1 cellular context compared by ENCODE assay signal in the genomic region with DNA sequence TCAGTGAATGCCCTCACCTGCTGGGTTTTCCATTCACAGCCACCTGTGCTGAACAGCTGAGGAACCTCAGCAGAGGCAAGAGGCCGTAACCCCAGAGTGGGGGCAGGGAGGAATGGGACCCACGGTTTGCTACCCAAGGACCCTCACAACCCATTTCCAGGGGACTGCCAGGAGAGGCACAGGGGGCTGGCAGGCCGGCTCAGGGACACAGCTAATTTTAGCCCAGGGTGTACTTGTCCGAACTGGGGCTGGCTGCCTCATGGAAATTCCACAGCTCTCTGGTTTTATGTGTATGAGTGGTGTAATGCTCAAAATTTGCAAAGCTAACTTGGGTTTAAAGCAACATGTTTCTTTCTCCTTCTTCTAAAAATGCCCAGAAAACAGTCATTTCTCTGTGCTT.
TF ChIP-seq lines count a peak whose summit lies in the region.

No MANE protein-coding gene starts in this region.

TF ChIP-seq in HepG2, 621 proteins besides CTCF, POLR2A, EP300 and RAD21 (continued from another document):
- TF ChIP-seq, protein P1, sequence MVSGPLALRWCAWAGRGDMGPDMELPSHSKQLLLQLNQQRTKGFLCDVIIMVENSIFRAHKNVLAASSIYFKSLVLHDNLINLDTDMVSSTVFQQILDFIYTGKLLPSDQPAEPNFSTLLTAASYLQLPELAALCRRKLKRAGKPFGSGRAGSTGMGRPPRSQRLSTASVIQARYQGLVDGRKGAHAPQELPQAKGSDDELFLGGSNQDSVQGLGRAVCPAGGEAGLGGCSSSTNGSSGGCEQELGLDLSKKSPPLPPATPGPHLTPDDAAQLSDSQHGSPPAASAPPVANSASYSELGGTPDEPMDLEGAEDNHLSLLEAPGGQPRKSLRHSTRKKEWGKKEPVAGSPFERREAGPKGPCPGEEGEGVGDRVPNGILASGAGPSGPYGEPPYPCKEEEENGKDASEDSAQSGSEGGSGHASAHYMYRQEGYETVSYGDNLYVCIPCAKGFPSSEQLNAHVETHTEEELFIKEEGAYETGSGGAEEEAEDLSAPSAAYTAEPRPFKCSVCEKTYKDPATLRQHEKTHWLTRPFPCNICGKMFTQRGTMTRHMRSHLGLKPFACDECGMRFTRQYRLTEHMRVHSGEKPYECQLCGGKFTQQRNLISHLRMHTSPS (CRISPR knock-in tag; IDR thresholded peaks at IDR 0.05; ENCODE audit: low read depth): no peak
- TF ChIP-seq HMG20B (CRISPR knock-in tag; conservative IDR thresholded peaks at IDR 0.05): no peak
